ENCODE assay signal across 8 cellular contexts in the genomic region with DNA sequence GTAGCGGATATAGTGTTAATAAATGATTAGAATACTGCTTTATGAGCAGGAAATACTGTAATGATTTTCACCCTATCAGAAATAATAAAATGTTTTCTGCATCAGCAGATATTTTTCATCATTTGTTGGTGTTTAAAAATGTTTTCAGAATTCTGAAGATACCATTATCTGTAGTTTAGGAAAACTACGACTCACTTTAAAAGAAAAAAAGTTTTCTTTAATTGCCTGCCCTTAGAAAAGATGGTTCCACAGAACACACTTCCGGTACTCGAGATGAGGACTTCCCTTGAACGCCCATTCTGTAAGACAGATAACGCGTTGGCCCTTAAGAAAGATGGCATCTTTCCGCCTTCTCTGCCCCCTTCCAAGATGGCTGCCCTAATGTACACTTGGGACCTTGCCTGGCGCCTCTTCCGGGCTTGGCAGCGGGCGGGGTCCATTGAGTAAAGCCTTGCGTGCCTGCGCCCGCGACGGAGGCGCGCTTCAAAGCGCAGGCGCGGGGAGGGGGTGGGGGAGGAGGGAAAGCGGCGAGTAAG. TPM values are rescaled to one million over a fixed set of nuclear protein-coding genes. Genes with fewer than 3 reads are reported as not detected.
DNase-seq lines count a peak whose midpoint lies in the region; ATAC-seq and TF ChIP-seq lines count a peak whose summit lies in the region.

A gene with protein sequence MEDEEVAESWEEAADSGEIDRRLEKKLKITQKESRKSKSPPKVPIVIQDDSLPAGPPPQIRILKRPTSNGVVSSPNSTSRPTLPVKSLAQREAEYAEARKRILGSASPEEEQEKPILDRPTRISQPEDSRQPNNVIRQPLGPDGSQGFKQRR (plus strand): TSS at position 521 of the 536 bp plus-strand sequence. CDS start 16 bp downstream, outside the sequence.

- H3K27me3 ChIP-seq in heart left ventricle (no peaks in the 10 kb centered on the region), trophoblast cell (ENCODE audit: insufficient read depth, low read length) (no peaks in the 10 kb centered on the region), transverse colon (no peaks in the 10 kb centered on the region)

- in situ Hi-C loops in transverse colon (cut with MboI; ENCODE audit: low pct_ligation_motif_present in 1 of 4, low pct_unique_long_range_greater_than_20kb in 1 of 4, low sequenced_read_pairs in 3 of 4) = loop anchor here in 2 of 4 donors (10.0 to 25.0 kb wide), 3 partner anchors 154 to 282 kb away; a partner anchor contains a TSS

- peaks cover 9% of the 10 kb centered on the region for H3K36me3 Mint-ChIP-seq in T-helper 1 cell treated with Interleukin-12 subunit alpha and Interleukin-12 subunit beta and Interleukin-4 antibody, amounts not matched to agents 30 μg/mL and 1 μg/mL, for 36 hours (ENCODE audit: low read depth)

- H3K27ac ChIP-seq in heart left ventricle (peak within 1 kb of the TSS; percentile 83 to 100 (median 97)), trophoblast cell (ENCODE audit: low read depth, low read length) (peak within 1 kb of the TSS; percentile 95), transverse colon (peak within 1 kb of the TSS; percentile 93 to 98 (median 98))

- H2BK5ac ChIP-seq in trophoblast cell (ENCODE audit: low read depth, low read length, poor library complexity) = peak within 1 kb of the TSS; percentile 98

- TF ChIP-seq CTCF in GM12875 (IDR thresholded peaks at IDR 0.05; ENCODE audit: borderline replicate concordance, insufficient read depth, low read depth, low read length) (no peak), heart left ventricle (IDR thresholded peaks at IDR 0.05) (no peak), transverse colon (IDR thresholded peaks at IDR 0.05) (no peak)

- no peak within 1 kb of the TSS for H2AK5ac ChIP-seq in trophoblast cell (ENCODE audit: low read length)

- H3K27me3 Mint-ChIP-seq in T-helper 1 cell treated with Interleukin-12 subunit alpha and Interleukin-12 subunit beta and Interleukin-4 antibody, amounts not matched to agents 30 μg/mL and 1 μg/mL, for 36 hours (ENCODE audit: low read depth) = no peaks in the 10 kb centered on the region

- H4K8ac ChIP-seq in trophoblast cell (ENCODE audit: low read depth, low read length) = peak within 1 kb of the TSS; percentile 96

- peak within 1 kb of the TSS; percentile 87 for H3K4me2 ChIP-seq in trophoblast cell (ENCODE audit: low read length)

- peak within 1 kb of the TSS; percentile 44 for H3K4ac ChIP-seq in trophoblast cell (ENCODE audit: low read depth, low read length)

- ATAC-seq in HG02885 (IDR thresholded peaks at IDR 0.05; ENCODE audit: poor library complexity, unreplicated experiment) = peak; percentile 86
- peak; percentile 90 to 95 (median 93) for ATAC-seq in heart left ventricle

- peak within 1 kb of the TSS; percentile 91 for H3K9ac ChIP-seq in trophoblast cell (ENCODE audit: low read length)

- DNase-seq in NCI-H1694 (lab: John Stamatoyannopoulos, UW) (peak; percentile 97), amniotic epithelial cell (ENCODE audit: low read depth) (peak; percentile 99), heart left ventricle (peak; percentile 96 to 98 (median 97)), trophoblast cell (peak; percentile 98 to 99), transverse colon (peak; percentile 97)

- peak within 1 kb of the TSS; percentile 94 for H3K14ac ChIP-seq in trophoblast cell (ENCODE audit: low read length)

- TF ChIP-seq EP300 in transverse colon (IDR thresholded peaks at IDR 0.05; ENCODE audit: low read depth) = no peak

- H3K79me2 ChIP-seq in trophoblast cell (ENCODE audit: control insufficient read depth, insufficient read depth, low read length, poor library complexity) = peaks cover 16% of the 10 kb centered on the region

- H3K4me3 ChIP-seq in GM12875 (ENCODE audit: low read depth, low read length) = peak within 1 kb of the TSS; percentile 87
- H3K4me3 ChIP-seq in heart left ventricle = peak within 1 kb of the TSS; percentile 46 to 98 (median 80)
- peak within 1 kb of the TSS; percentile 90 for H3K4me3 ChIP-seq in trophoblast cell (ENCODE audit: low read depth, low read length)
- H3K4me3 ChIP-seq in transverse colon = peak within 1 kb of the TSS; percentile 62 to 90 (median 73)

- peak within 1 kb of the TSS; percentile 98 for H3K18ac ChIP-seq in trophoblast cell (ENCODE audit: low read length)

- peak within 1 kb of the TSS; percentile 94 for H3K4me3 Mint-ChIP-seq in T-helper 1 cell treated with Interleukin-12 subunit alpha and Interleukin-12 subunit beta and Interleukin-4 antibody, amounts not matched to agents 30 μg/mL and 1 μg/mL, for 36 hours

- H3K9me3 ChIP-seq in heart left ventricle (no peaks in the 10 kb centered on the region), trophoblast cell (ENCODE audit: insufficient read depth, low read depth, low read length) (no peaks in the 10 kb centered on the region), transverse colon (no peaks in the 10 kb centered on the region)

- H4K12ac ChIP-seq in trophoblast cell (ENCODE audit: low read depth, low read length) = peak within 1 kb of the TSS; percentile 98

- peaks cover 0 to 67% (median 23%) of the 10 kb centered on the region in 12 donors for H3K4me1 ChIP-seq in heart left ventricle
- H3K4me1 ChIP-seq in trophoblast cell (ENCODE audit: control insufficient read depth in 1 of 2, insufficient read depth in 2 of 2, low read length in 2 of 2) = peaks cover 2 to 4% of the 10 kb centered on the region in 2 experiments
- peaks cover 2 to 33% (median 18%) of the 10 kb centered on the region in 4 donors for H3K4me1 ChIP-seq in transverse colon

- H3K23ac ChIP-seq in trophoblast cell (ENCODE audit: low read length) = no peak within 1 kb of the TSS

- H3K27ac Mint-ChIP-seq in T-helper 1 cell treated with Interleukin-12 subunit alpha and Interleukin-12 subunit beta and Interleukin-4 antibody, amounts not matched to agents 30 μg/mL and 1 μg/mL, for 36 hours = peak within 1 kb of the TSS; percentile 98

- peaks cover 9% of the 10 kb centered on the region for H3K79me1 ChIP-seq in trophoblast cell (ENCODE audit: low read length)

- no peaks in the 10 kb centered on the region for H3K9me3 Mint-ChIP-seq in T-helper 1 cell treated with Interleukin-12 subunit alpha and Interleukin-12 subunit beta and Interleukin-4 antibody, amounts not matched to agents 30 μg/mL and 1 μg/mL, for 36 hours

- peaks cover 23% of the 10 kb centered on the region for H3K4me1 Mint-ChIP-seq in T-helper 1 cell treated with Interleukin-12 subunit alpha and Interleukin-12 subunit beta and Interleukin-4 antibody, amounts not matched to agents 30 μg/mL and 1 μg/mL, for 36 hours (ENCODE audit: low read depth)

- WGBS in heart left ventricle, 4 donors = 2 to 4% (median 3%) methylated on average over 20 to 24 of the region's 24 CpGs
- WGBS in trophoblast cell (ENCODE audit: extremely low coverage, insufficient coverage, insufficient read length) = no CpG with 5 or more reads among the region's 24 CpGs
- 3 to 5% methylated on average over 7 to 13 of the region's 24 CpGs for WGBS in transverse colon (ENCODE audit: low coverage in 1 of 2), 2 donors

- H2BK120ac ChIP-seq in trophoblast cell (ENCODE audit: insufficient read depth, low read length, poor library complexity) = peak within 1 kb of the TSS; percentile 85

- intact Hi-C loops in heart left ventricle (cut with DNase I) (loop anchor here in 5 of 10 donors (1.0 to 10.0 kb wide), 5 partner anchors 74 to 839 kb away; a partner anchor contains a TSS), transverse colon (cut with DNase I; ENCODE audit: low total_unique reads) (loop anchor here (10.0 kb wide), 1 partner anchor 292 kb away; a partner anchor contains a TSS)

- H2AFZ ChIP-seq in trophoblast cell (ENCODE audit: insufficient read depth, low read length, poor library complexity) = peak within 1 kb of the TSS; percentile 95

- no peaks in the 10 kb centered on the region for H3K36me3 ChIP-seq in heart left ventricle
- no peaks in the 10 kb centered on the region for H3K36me3 ChIP-seq in trophoblast cell (ENCODE audit: control insufficient read depth in 1 of 2, insufficient read depth in 2 of 2, low read length in 2 of 2)
- H3K36me3 ChIP-seq in transverse colon = no peaks in the 10 kb centered on the region

- H4K91ac ChIP-seq in trophoblast cell (ENCODE audit: low read depth, low read length) = peak within 1 kb of the TSS; percentile 92

- TF ChIP-seq POLR2A in heart left ventricle (IDR thresholded peaks at IDR 0.05) (no peak), transverse colon (IDR thresholded peaks at IDR 0.05) (no peak)

- H2BK12ac ChIP-seq in trophoblast cell (ENCODE audit: low read length) = no peak within 1 kb of the TSS

RNA-seq across cellular contexts. Expression of the gene that starts here (rescaled TPM):
- total RNA-seq in heart left ventricle (100 to 1,000 TPM in 3 of 9 donors, 10 to 100 TPM in 6; 57.4 to 130 (median 94.4) TPM), transverse colon (10 to 100 TPM; 54.6 to 66.8 (median 61.7) TPM)
- 100 to 1,000 TPM in 1 of 2 donors, 10 to 100 TPM in 1; 54.4 to 140 TPM for polyA plus RNA-seq in heart left ventricle
- polyA plus RNA-seq in trophoblast cell (2013) = 80.6 and 85.6 TPM in 2 replicates

Comparison
In these comparisons a context has a peak if more than half of its experiments do, and no peak if none do; other contexts are left out.
1. Peak in every context shown above with its lines: DNase-seq, ATAC-seq, H3K4me3 ChIP-seq and H3K27ac ChIP-seq.